In genomic region chr10:133245439-133246235, GRCh38 we compare ENCODE assay signal across 1 cellular context.
TF ChIP-seq lines count a peak whose summit lies in the region.

No MANE protein-coding gene starts in this region.

TF ChIP-seq in HEK293, 187 proteins besides CTCF, POLR2A, EP300 and RAD21 (continued from another document):
- TF ChIP-seq ZNF777 (tag by site-specific recombination; IDR thresholded peaks at IDR 0.05; ENCODE audit: borderline replicate concordance) (no peak), ZNF701 (tag by site-specific recombination; IDR thresholded peaks at IDR 0.05) (no peak), ZBTB1 (tag by site-specific recombination; IDR thresholded peaks at IDR 0.05) (no peak), MYNN (tag by site-specific recombination; IDR thresholded peaks at IDR 0.05; ENCODE audit: borderline replicate concordance) (no peak), ZNF266 (tag by site-specific recombination; IDR thresholded peaks at IDR 0.05; ENCODE audit: low read depth) (no peak), ZNF514 (tag by site-specific recombination; IDR thresholded peaks at IDR 0.05) (no peak), SCRT2 (tag by site-specific recombination; IDR thresholded peaks at IDR 0.05) (no peak), ZNF837 (tag by site-specific recombination; IDR thresholded peaks at IDR 0.05) (no peak), ZBTB48 (tag by site-specific recombination; IDR thresholded peaks at IDR 0.05) (no peak), GLI4 (tag by site-specific recombination; IDR thresholded peaks at IDR 0.05) (no peak), WT1 (tag by site-specific recombination; IDR thresholded peaks at IDR 0.05) (no peak), GLIS1 (tag by site-specific recombination; IDR thresholded peaks at IDR 0.05) (peak; percentile 50; the same call in 1 of the 2 replicates), ZNF621 (tag by site-specific recombination; IDR thresholded peaks at IDR 0.05) (no peak), SCRT1 (tag by site-specific recombination; IDR thresholded peaks at IDR 0.05; ENCODE audit: borderline replicate concordance) (no peak), ZBTB17 (tag by site-specific recombination; IDR thresholded peaks at IDR 0.05) (peak; percentile 54; the same call in 1 of the 2 replicates), ZBTB21 (tag by site-specific recombination; IDR thresholded peaks at IDR 0.05) (no peak), ZNF394 (tag by site-specific recombination; IDR thresholded peaks at IDR 0.05; ENCODE audit: borderline replicate concordance) (no peak), ZIC2 (tag by site-specific recombination; IDR thresholded peaks at IDR 0.05) (peak; percentile 72), ZNF223 (tag by site-specific recombination; IDR thresholded peaks at IDR 0.05) (peak; percentile 62; the same call in 1 of the 2 replicates), ZNF19 (tag by site-specific recombination; IDR thresholded peaks at IDR 0.05; ENCODE audit: low read depth) (no peak), ZNF548 (tag by site-specific recombination; IDR thresholded peaks at IDR 0.05) (no peak), KLF1 (tag by site-specific recombination; IDR thresholded peaks at IDR 0.05) (peak; percentile 51), ZNF843 (tag by site-specific recombination; IDR thresholded peaks at IDR 0.05) (no peak), GLIS2 (tag by site-specific recombination; IDR thresholded peaks at IDR 0.05) (peak; percentile 59; the same call in 1 of the 2 replicates)
- TF ChIP-seq, protein P1, sequence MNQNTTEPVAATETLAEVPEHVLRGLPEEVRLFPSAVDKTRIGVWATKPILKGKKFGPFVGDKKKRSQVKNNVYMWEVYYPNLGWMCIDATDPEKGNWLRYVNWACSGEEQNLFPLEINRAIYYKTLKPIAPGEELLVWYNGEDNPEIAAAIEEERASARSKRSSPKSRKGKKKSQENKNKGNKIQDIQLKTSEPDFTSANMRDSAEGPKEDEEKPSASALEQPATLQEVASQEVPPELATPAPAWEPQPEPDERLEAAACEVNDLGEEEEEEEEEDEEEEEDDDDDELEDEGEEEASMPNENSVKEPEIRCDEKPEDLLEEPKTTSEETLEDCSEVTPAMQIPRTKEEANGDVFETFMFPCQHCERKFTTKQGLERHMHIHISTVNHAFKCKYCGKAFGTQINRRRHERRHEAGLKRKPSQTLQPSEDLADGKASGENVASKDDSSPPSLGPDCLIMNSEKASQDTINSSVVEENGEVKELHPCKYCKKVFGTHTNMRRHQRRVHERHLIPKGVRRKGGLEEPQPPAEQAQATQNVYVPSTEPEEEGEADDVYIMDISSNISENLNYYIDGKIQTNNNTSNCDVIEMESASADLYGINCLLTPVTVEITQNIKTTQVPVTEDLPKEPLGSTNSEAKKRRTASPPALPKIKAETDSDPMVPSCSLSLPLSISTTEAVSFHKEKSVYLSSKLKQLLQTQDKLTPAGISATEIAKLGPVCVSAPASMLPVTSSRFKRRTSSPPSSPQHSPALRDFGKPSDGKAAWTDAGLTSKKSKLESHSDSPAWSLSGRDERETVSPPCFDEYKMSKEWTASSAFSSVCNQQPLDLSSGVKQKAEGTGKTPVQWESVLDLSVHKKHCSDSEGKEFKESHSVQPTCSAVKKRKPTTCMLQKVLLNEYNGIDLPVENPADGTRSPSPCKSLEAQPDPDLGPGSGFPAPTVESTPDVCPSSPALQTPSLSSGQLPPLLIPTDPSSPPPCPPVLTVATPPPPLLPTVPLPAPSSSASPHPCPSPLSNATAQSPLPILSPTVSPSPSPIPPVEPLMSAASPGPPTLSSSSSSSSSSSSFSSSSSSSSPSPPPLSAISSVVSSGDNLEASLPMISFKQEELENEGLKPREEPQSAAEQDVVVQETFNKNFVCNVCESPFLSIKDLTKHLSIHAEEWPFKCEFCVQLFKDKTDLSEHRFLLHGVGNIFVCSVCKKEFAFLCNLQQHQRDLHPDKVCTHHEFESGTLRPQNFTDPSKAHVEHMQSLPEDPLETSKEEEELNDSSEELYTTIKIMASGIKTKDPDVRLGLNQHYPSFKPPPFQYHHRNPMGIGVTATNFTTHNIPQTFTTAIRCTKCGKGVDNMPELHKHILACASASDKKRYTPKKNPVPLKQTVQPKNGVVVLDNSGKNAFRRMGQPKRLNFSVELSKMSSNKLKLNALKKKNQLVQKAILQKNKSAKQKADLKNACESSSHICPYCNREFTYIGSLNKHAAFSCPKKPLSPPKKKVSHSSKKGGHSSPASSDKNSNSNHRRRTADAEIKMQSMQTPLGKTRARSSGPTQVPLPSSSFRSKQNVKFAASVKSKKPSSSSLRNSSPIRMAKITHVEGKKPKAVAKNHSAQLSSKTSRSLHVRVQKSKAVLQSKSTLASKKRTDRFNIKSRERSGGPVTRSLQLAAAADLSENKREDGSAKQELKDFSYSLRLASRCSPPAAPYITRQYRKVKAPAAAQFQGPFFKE (tag by site-specific recombination; IDR thresholded peaks at IDR 0.05; ENCODE audit: borderline replicate concordance), result no peak
